Comparison of ENCODE assay signal across 21 cellular contexts in genomic region chr1:155481761-155482160, GRCh38.
"Had no signal": no experiment of that assay in that cellular context is flagged by ENCODE, and none has a peak within 500 bp of the region (broad histone marks: within the 10 kb centered on the region; RNA-seq: fewer than 3 reads in every experiment).

No MANE protein-coding gene starts in this region.

- H3K9me3 Mint-ChIP-seq: activated CD4-positive, alpha-beta memory T cell treated with anti-CD3 and anti-CD28 coated beads, Interleukin-2, amount 10 ng/mL, durations not matched to agents 7 days and 5 days; activated CD4-positive, alpha-beta T cell treated with anti-CD3 and anti-CD28 coated beads, Interleukin-2, amount 10 ng/mL, durations not matched to agents 24 days and 14 days; activated naive CD4-positive, alpha-beta T cell treated with anti-CD3 and anti-CD28 coated beads, Interleukin-2, amount 10 ng/mL, durations not matched to agents 7 days and 5 days; endodermal cell; immature natural killer cell; naive thymus-derived CD8-positive, alpha-beta T cell; stimulated activated naive CD8-positive, alpha-beta T cell treated with anti-CD3 and anti-CD28 coated beads, Interleukin-15, amount 100 ng/mL, for 72 hours had no signal

- H3K27ac ChIP-seq: epithelial cell of prostate, left lung, spleen, tibial artery had no signal

- H3K4me1 ChIP-seq: tibial artery had no signal

- H3K27me3 Mint-ChIP-seq: activated CD4-positive, alpha-beta memory T cell treated with anti-CD3 and anti-CD28 coated beads, Interleukin-2, amount 10 ng/mL, durations not matched to agents 7 days and 5 days; activated CD4-positive, alpha-beta T cell treated with anti-CD3 and anti-CD28 coated beads, Interleukin-2, amount 10 ng/mL, durations not matched to agents 24 days and 14 days; activated naive CD4-positive, alpha-beta T cell treated with anti-CD3 and anti-CD28 coated beads, Interleukin-2, amount 10 ng/mL, durations not matched to agents 7 days and 5 days; naive thymus-derived CD8-positive, alpha-beta T cell; progenitor cell of endocrine pancreas; stimulated activated naive CD8-positive, alpha-beta T cell treated with anti-CD3 and anti-CD28 coated beads, Interleukin-15, amount 100 ng/mL, for 72 hours had no signal

- H3K4me3 Mint-ChIP-seq: activated CD4-positive, alpha-beta memory T cell treated with anti-CD3 and anti-CD28 coated beads, Interleukin-2, amount 10 ng/mL, durations not matched to agents 7 days and 5 days; activated CD4-positive, alpha-beta T cell treated with anti-CD3 and anti-CD28 coated beads, Interleukin-2, amount 10 ng/mL, durations not matched to agents 24 days and 14 days; activated naive CD4-positive, alpha-beta T cell treated with anti-CD3 and anti-CD28 coated beads, Interleukin-2, amount 10 ng/mL, durations not matched to agents 7 days and 5 days; endodermal cell; immature natural killer cell; naive thymus-derived CD8-positive, alpha-beta T cell; stimulated activated naive CD8-positive, alpha-beta T cell treated with anti-CD3 and anti-CD28 coated beads, Interleukin-15, amount 100 ng/mL, for 72 hours had no signal

- ATAC-seq: activated CD4-positive, CD25-positive, alpha-beta regulatory T cell treated with anti-CD3 and anti-CD28 coated beads, Interleukin-2, amount 50 U/mL, for 24 hours; left lung; naive thymus-derived CD8-positive, alpha-beta T cell; stimulated activated naive CD8-positive, alpha-beta T cell treated with anti-CD3 and anti-CD28 coated beads, Interleukin-15, amount 100 ng/mL, for 72 hours had no signal

- H3K27me3 ChIP-seq: left lung, spleen, tibial artery had no signal

- DNase-seq: activated CD4-positive, alpha-beta memory T cell treated with anti-CD3 and anti-CD28 coated beads, Interleukin-2, amount 10 ng/mL, durations not matched to agents 7 days and 5 days; activated CD4-positive, alpha-beta T cell treated with anti-CD3 and anti-CD28 coated beads, Interleukin-2, amount 10 ng/mL, durations not matched to agents 24 days and 14 days; activated effector memory CD4-positive, alpha-beta T cell treated with anti-CD3 and anti-CD28 coated beads, Interleukin-2, amount 50 U/mL, for 16 hours; activated naive CD4-positive, alpha-beta T cell treated with anti-CD3 and anti-CD28 coated beads, Interleukin-2, amount 10 ng/mL, durations not matched to agents 7 days and 5 days; activated T-cell treated with anti-CD3 and anti-CD28 coated beads for 4 hours; aorta; cortex of kidney; endodermal cell; foreskin melanocyte; immature natural killer cell; kidney glomerular epithelial cell; left lung; naive thymus-derived CD8-positive, alpha-beta T cell; retina; spleen; stimulated activated CD4-positive, alpha-beta T cell treated with anti-CD3 and anti-CD28 coated beads, Interleukin-4, amount 100 ng/mL, for 24 hours; stimulated activated naive CD8-positive, alpha-beta T cell treated with anti-CD3 and anti-CD28 coated beads, Interleukin-15, amount 100 ng/mL, for 72 hours; tibial artery had no signal

- H3K4me1 Mint-ChIP-seq: endodermal cell had no signal

- H3K4me3 ChIP-seq: left lung, spleen, tibial artery had no signal

- H3K27ac Mint-ChIP-seq: activated CD4-positive, alpha-beta memory T cell treated with anti-CD3 and anti-CD28 coated beads, Interleukin-2, amount 10 ng/mL, durations not matched to agents 7 days and 5 days; activated CD4-positive, alpha-beta T cell treated with anti-CD3 and anti-CD28 coated beads, Interleukin-2, amount 10 ng/mL, durations not matched to agents 24 days and 14 days; activated naive CD4-positive, alpha-beta T cell treated with anti-CD3 and anti-CD28 coated beads, Interleukin-2, amount 10 ng/mL, durations not matched to agents 7 days and 5 days; endodermal cell; immature natural killer cell; progenitor cell of endocrine pancreas; stimulated activated naive CD8-positive, alpha-beta T cell treated with anti-CD3 and anti-CD28 coated beads, Interleukin-15, amount 100 ng/mL, for 72 hours had no signal

- H3K9me3 ChIP-seq: left lung, spleen, tibial artery had no signal
